8 cellular contexts compared by ENCODE assay signal in the genomic region with DNA sequence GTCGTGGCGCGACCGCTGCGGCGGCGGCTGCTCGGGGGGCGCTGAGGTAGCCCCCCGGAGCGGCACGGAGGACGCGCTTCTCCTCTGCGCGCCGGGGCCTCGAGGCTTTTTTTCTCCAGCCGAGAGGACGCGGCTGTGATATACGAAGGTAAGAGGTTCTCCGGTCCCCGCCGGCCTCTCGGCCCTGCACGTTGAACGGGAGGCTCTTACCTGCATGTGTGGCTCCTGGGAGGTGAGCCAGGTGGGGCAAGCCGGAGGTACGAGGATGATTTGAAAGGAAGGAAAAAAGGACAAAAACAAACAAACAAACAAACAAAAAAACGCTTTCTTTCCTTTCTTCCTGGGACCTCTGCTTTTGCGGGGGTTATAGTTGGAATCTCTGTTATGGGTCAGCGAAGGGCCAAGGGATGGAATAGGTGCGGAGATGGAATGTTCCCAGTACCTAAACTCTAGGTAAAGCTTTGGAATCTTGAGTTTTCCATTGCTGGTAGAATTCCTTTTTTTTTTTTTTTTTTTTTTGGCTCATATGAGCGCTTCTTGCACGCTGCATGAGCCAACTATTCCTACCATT. TPM values are rescaled to one million over a fixed set of nuclear protein-coding genes. Genes with fewer than 3 reads are reported as not detected.
DNase-seq lines count a peak whose midpoint lies in the region; ATAC-seq and TF ChIP-seq lines count a peak whose summit lies in the region.

No MANE protein-coding gene starts in this region.

- H3K4me1 Mint-ChIP-seq in activated CD4-positive, alpha-beta T cell treated with anti-CD3 and anti-CD28 coated beads, Interleukin-2, amount 10 ng/mL, durations not matched to agents 24 days and 14 days = peaks cover 39% of the 10 kb centered on the region

- H3K27me3 ChIP-seq in BJ (ENCODE audit: control insufficient read depth, insufficient read depth, low read length) = no peaks in the 10 kb centered on the region

- POLR2A ChIA-PET in BJ (lab: Charles Lee) = no interaction called here

- no peaks in the 10 kb centered on the region for H3K27me3 Mint-ChIP-seq in activated CD4-positive, alpha-beta T cell treated with anti-CD3 and anti-CD28 coated beads, Interleukin-2, amount 10 ng/mL, durations not matched to agents 24 days and 14 days

- no peaks in the 10 kb centered on the region for H3K9me3 Mint-ChIP-seq in activated CD4-positive, alpha-beta T cell treated with anti-CD3 and anti-CD28 coated beads, Interleukin-2, amount 10 ng/mL, durations not matched to agents 24 days and 14 days

- peaks cover 2% of the 10 kb centered on the region for H3K36me3 Mint-ChIP-seq in activated CD4-positive, alpha-beta T cell treated with anti-CD3 and anti-CD28 coated beads, Interleukin-2, amount 10 ng/mL, durations not matched to agents 24 days and 14 days (ENCODE audit: low read depth)

- intact Hi-C loops in activated CD4-positive, alpha-beta T cell treated with anti-CD3 and anti-CD28 coated beads, Interleukin-2, amount 10 ng/mL, durations not matched to agents 24 days and 14 days (cut with micrococcal nuclease) = no loop called here
- intact Hi-C loops in posterior vena cava (cut with DNase I) = loop anchor here in 1 of 2 donors (5.0 kb wide), 1 partner anchor 62 kb away; no protein-coding TSS in a partner anchor

- no peaks in the 10 kb centered on the region for H3K36me3 ChIP-seq in BJ (ENCODE audit: control insufficient read depth, insufficient read depth, low read length)

- peak; percentile 26 for ATAC-seq in GM19035 (IDR thresholded peaks at IDR 0.05; ENCODE audit: unreplicated experiment)
- ATAC-seq in HG03378 (IDR thresholded peaks at IDR 0.05; ENCODE audit: unreplicated experiment) = peak; percentile 8

- H3K4me3 ChIP-seq in BJ (ENCODE audit: low read depth, low read length) (peak overlapping the region; percentile 65), fibroblast of the aortic adventitia (ENCODE audit: low read depth, low read length) (peak overlapping the region; percentile 89)

- DNase-seq in BJ (ENCODE audit: low read depth) (no peak), fibroblast of the aortic adventitia (ENCODE audit: low read depth) (no peak), posterior vena cava (ENCODE audit: low spot score) (peak; percentile 80), NCI-H1048 (lab: John Stamatoyannopoulos, UW) (no peak), T1000 (lab: John Stamatoyannopoulos, UW) (no peak)
- DNase-seq in activated CD4-positive, alpha-beta T cell treated with anti-CD3 and anti-CD28 coated beads, Interleukin-2, amount 10 ng/mL, durations not matched to agents 24 days and 14 days = no peak

- H3K27ac Mint-ChIP-seq in activated CD4-positive, alpha-beta T cell treated with anti-CD3 and anti-CD28 coated beads, Interleukin-2, amount 10 ng/mL, durations not matched to agents 24 days and 14 days = peak overlapping the region; percentile 79

- peak overlapping the region; percentile 92 for H3K4me3 Mint-ChIP-seq in activated CD4-positive, alpha-beta T cell treated with anti-CD3 and anti-CD28 coated beads, Interleukin-2, amount 10 ng/mL, durations not matched to agents 24 days and 14 days

- no peak for TF ChIP-seq CTCF in BJ (IDR thresholded peaks at IDR 0.05; ENCODE audit: insufficient read depth, low read depth, low read length)
- no peak for TF ChIP-seq CTCF in fibroblast of the aortic adventitia (IDR thresholded peaks at IDR 0.05; ENCODE audit: insufficient read depth, low read length)

- CTCF ChIA-PET in BJ (lab: Yijun Ruan, JAX) = interaction anchor here (1.0 to 1.6 kb wide), 2 partner anchors 57 to 63 kb away, joined by 4 to 8 read pairs; no protein-coding TSS in a partner anchor

RNA-seq across cellular contexts. Expression of gene PTPN4, which starts 0.6 kb away (rescaled TPM):
- polyA plus RNA-seq in BJ (2011; rRNA removed) = 11.8 and 21.2 TPM in 2 replicates
- 26.3 and 28.9 TPM in 2 replicates for polyA minus RNA-seq in BJ (2011; rRNA and poly(A)+ RNA removed)
- total RNA-seq in activated CD4-positive, alpha-beta T cell treated with anti-CD3 and anti-CD28 coated beads, Interleukin-2, amount 10 ng/mL, durations not matched to agents 24 days and 14 days = 21.9 and 22.0 TPM in 2 replicates
- total RNA-seq in fibroblast of the aortic adventitia (ENCODE audit: low replicate concordance) (11.5 and 20.6 TPM in 2 replicates), posterior vena cava (10 to 100 TPM; 23.8 to 25.4 TPM)
